1 cellular context compared by ENCODE assay signal in genomic region chr2:121659933-121660332, GRCh38.
A peak's percentile ranks its signal among the peaks of the same experiment; 100 is the strongest.
TF ChIP-seq lines count a peak whose summit lies in the region.

No MANE protein-coding gene starts in this region.

TF ChIP-seq in HepG2, 621 proteins besides CTCF, POLR2A, EP300 and RAD21 (continued from another document and continues in another):
- TF ChIP-seq ZBTB39 (CRISPR knock-in tag; IDR thresholded peaks at IDR 0.05): no peak
- no peak for TF ChIP-seq ZNF883 (CRISPR knock-in tag; IDR thresholded peaks at IDR 0.05; ENCODE audit: not compliant biosample characterization)
- TF ChIP-seq NR2F6 (IDR thresholded peaks at IDR 0.05): peak; percentile 61; the same call in 1 of the 2 replicates
- TF ChIP-seq NR2F6 (CRISPR knock-in tag; IDR thresholded peaks at IDR 0.05): peak; percentile 85
- TF ChIP-seq ZFP90 (CRISPR knock-in tag; IDR thresholded peaks at IDR 0.05; ENCODE audit: borderline replicate concordance): no peak
- no peak for TF ChIP-seq STAT5B (CRISPR knock-in tag; IDR thresholded peaks at IDR 0.05)
- TF ChIP-seq PTBP1 (IDR thresholded peaks at IDR 0.05; ENCODE audit: low read depth, low read length, poor library complexity, severe bottlenecking): no peak
- TF ChIP-seq ZNF574 (CRISPR knock-in tag; IDR thresholded peaks at IDR 0.05): peak; percentile 71
- TF ChIP-seq GFI1 (CRISPR knock-in tag; IDR thresholded peaks at IDR 0.05; ENCODE audit: borderline replicate concordance): no peak; the same call in 1 of the 2 replicates
- TF ChIP-seq ZNF703 (CRISPR knock-in tag; IDR thresholded peaks at IDR 0.05; ENCODE audit: borderline replicate concordance): no peak
- TF ChIP-seq ZNF766 (CRISPR knock-in tag; IDR thresholded peaks at IDR 0.05; ENCODE audit: borderline replicate concordance): no peak
- TF ChIP-seq ZNF629 (CRISPR knock-in tag; conservative IDR thresholded peaks at IDR 0.05): peak; percentile 36
- TF ChIP-seq ZBTB43 (CRISPR knock-in tag; conservative IDR thresholded peaks at IDR 0.05): peak; percentile 93
- TF ChIP-seq TEAD2 (CRISPR knock-in tag; IDR thresholded peaks at IDR 0.05): no peak
- no peak for TF ChIP-seq NR2C2 (CRISPR knock-in tag; IDR thresholded peaks at IDR 0.05; ENCODE audit: borderline replicate concordance)
- TF ChIP-seq NCOA1 (CRISPR knock-in tag; IDR thresholded peaks at IDR 0.05): no peak
- TF ChIP-seq ZNF207 (IDR thresholded peaks at IDR 0.05; ENCODE audit: borderline replicate concordance): no peak
- TF ChIP-seq ZNF24 (IDR thresholded peaks at IDR 0.05): no peak
- TF ChIP-seq ZNF34 (CRISPR knock-in tag; IDR thresholded peaks at IDR 0.05; ENCODE audit: borderline replicate concordance): no peak
- TF ChIP-seq FOXJ3 (CRISPR knock-in tag; IDR thresholded peaks at IDR 0.05; ENCODE audit: borderline replicate concordance): no peak
- no peak for TF ChIP-seq IRX3 (CRISPR knock-in tag; IDR thresholded peaks at IDR 0.05; ENCODE audit: borderline replicate concordance, low read depth)
- TF ChIP-seq PATZ1 (CRISPR knock-in tag; IDR thresholded peaks at IDR 0.05): no peak
- no peak for TF ChIP-seq NFYC (CRISPR knock-in tag; IDR thresholded peaks at IDR 0.05)
- TF ChIP-seq NR2F1 (CRISPR knock-in tag; IDR thresholded peaks at IDR 0.05): peak; percentile 77 to 85; a peak in 2 of 4 replicates
- TF ChIP-seq MTA1 (CRISPR knock-in tag; IDR thresholded peaks at IDR 0.05; ENCODE audit: borderline replicate concordance): no peak
- TF ChIP-seq PPARG (CRISPR knock-in tag; conservative IDR thresholded peaks at IDR 0.05): no peak
- no peak for TF ChIP-seq ZNF619 (CRISPR knock-in tag; IDR thresholded peaks at IDR 0.05)
- no peak for TF ChIP-seq ZNF17 (CRISPR knock-in tag; IDR thresholded peaks at IDR 0.05)
- TF ChIP-seq ZNF280B (CRISPR knock-in tag; IDR thresholded peaks at IDR 0.05; ENCODE audit: borderline replicate concordance): no peak
- no peak for TF ChIP-seq GPN1 (CRISPR knock-in tag; IDR thresholded peaks at IDR 0.05; ENCODE audit: borderline replicate concordance)
- no peak for TF ChIP-seq ZC3H13 (CRISPR knock-in tag; IDR thresholded peaks at IDR 0.05)
- no peak for TF ChIP-seq TGIF2 (CRISPR knock-in tag; IDR thresholded peaks at IDR 0.05)
- TF ChIP-seq ZNF264 (CRISPR knock-in tag; IDR thresholded peaks at IDR 0.05): no peak
- TF ChIP-seq ZBTB21 (CRISPR knock-in tag; IDR thresholded peaks at IDR 0.05): no peak
- TF ChIP-seq NBN (conservative IDR thresholded peaks at IDR 0.05): no peak
- TF ChIP-seq KDM4B (CRISPR knock-in tag; IDR thresholded peaks at IDR 0.05): no peak
- TF ChIP-seq ZNF333 (CRISPR knock-in tag; IDR thresholded peaks at IDR 0.05; ENCODE audit: borderline replicate concordance): no peak
- no peak for TF ChIP-seq ZNF841 (CRISPR knock-in tag; IDR thresholded peaks at IDR 0.05; ENCODE audit: borderline replicate concordance)
- TF ChIP-seq SNAPC2 (CRISPR knock-in tag; IDR thresholded peaks at IDR 0.05): no peak
- no peak for TF ChIP-seq ZNF296 (CRISPR knock-in tag; conservative IDR thresholded peaks at IDR 0.05)
- no peak for TF ChIP-seq ZHX2 (IDR thresholded peaks at IDR 0.05; ENCODE audit: low read depth)
- no peak for TF ChIP-seq ZHX2 (CRISPR knock-in tag; IDR thresholded peaks at IDR 0.05; ENCODE audit: borderline replicate concordance)
- TF ChIP-seq HOXA5 (CRISPR knock-in tag; IDR thresholded peaks at IDR 0.05): no peak
- no peak; the same call in 1 of the 2 replicates for TF ChIP-seq ZNF556 (CRISPR knock-in tag; IDR thresholded peaks at IDR 0.05; ENCODE audit: borderline replicate concordance)
- TF ChIP-seq MLLT10 (CRISPR knock-in tag; IDR thresholded peaks at IDR 0.05): no peak
- TF ChIP-seq ZNF790 (CRISPR knock-in tag; IDR thresholded peaks at IDR 0.05; ENCODE audit: borderline replicate concordance): no peak
- TF ChIP-seq HDAC6 (IDR thresholded peaks at IDR 0.05; ENCODE audit: low read depth, low read length): no peak
- TF ChIP-seq ZMYM4 (CRISPR knock-in tag; IDR thresholded peaks at IDR 0.05): peak; percentile 73
- TF ChIP-seq STAT6 (CRISPR knock-in tag; IDR thresholded peaks at IDR 0.05; ENCODE audit: borderline replicate concordance): no peak
- TF ChIP-seq REXO4 (CRISPR knock-in tag; IDR thresholded peaks at IDR 0.05; ENCODE audit: borderline replicate concordance): no peak
- no peak for TF ChIP-seq EED (CRISPR knock-in tag; IDR thresholded peaks at IDR 0.05)
- no peak for TF ChIP-seq TCF7 (IDR thresholded peaks at IDR 0.05; ENCODE audit: low read depth)
